8 cellular contexts compared by ENCODE assay signal in genomic region chr12:12505544-12506501, GRCh38. TPM values are rescaled to one million over a fixed set of nuclear protein-coding genes. Genes with fewer than 3 reads are reported as not detected.
A peak's percentile ranks its signal among the peaks of the same experiment; 100 is the strongest.
DNase-seq lines count a peak whose midpoint lies in the region; ATAC-seq, FAIRE-seq and TF ChIP-seq lines count a peak whose summit lies in the region.

No MANE protein-coding gene starts in this region.

- H3K4me2 ChIP-seq in BLaER1 treated with 17β-estradiol and CSF1 and Interleukin-3, amounts not matched to agents 10 nM and 100 nM: peak overlapping the region; percentile 24 to 65 (median 51)

- DNase-seq in adrenal gland: peak in 5 of 7 donors; percentile 37 to 70 (median 65)
- no peak for DNase-seq in DMS53 treated with DMSO at 0.1 percent for 48 hours (lab: John Stamatoyannopoulos, UW; ENCODE audit: unreplicated experiment)
- no peak for DNase-seq in stimulated activated CD4-positive, alpha-beta T cell treated with anti-CD3 and anti-CD28 coated beads, Interleukin-12 subunit alpha, Interleukin-12 subunit beta, amount 100 ng/mL, for 4 hours

- peaks cover 0 to 6% (median 0%) of the 10 kb centered on the region in 11 experiments; a peak in 2 of 22 replicates for H4K20me1 ChIP-seq in BLaER1 treated with 17β-estradiol and CSF1 and Interleukin-3, amounts not matched to agents 10 nM and 100 nM

- 0 out of 22 replicates have a peak, but pooled peaks cover 0 to 3% (median 0%) of the 10 kb centered on the region in 11 experiments for H3K36me3 ChIP-seq in BLaER1 treated with 17β-estradiol and CSF1 and Interleukin-3, amounts not matched to agents 10 nM and 100 nM
- H3K36me3 ChIP-seq in adrenal gland (replicated peaks in 1 of 2) (no peaks in the 10 kb centered on the region), subcutaneous abdominal adipose tissue (ENCODE audit: control insufficient read depth in 5 of 5, insufficient read depth in 5 of 5, low read length in 5 of 5) (no peaks in the 10 kb centered on the region)

- 16 to 27% (median 22%) methylated on average over 11 of the region's 11 CpGs for WGBS in adrenal gland, 4 donors

- H3K27ac ChIP-seq in BLaER1 treated with 17β-estradiol and CSF1 and Interleukin-3, amounts not matched to agents 10 nM and 100 nM: peak overlapping the region in 4 of 11 experiments; percentile 7 to 37 (median 13); a peak in 6 of 22 replicates
- H3K27ac ChIP-seq in adrenal gland (peak overlapping the region; percentile 45 to 95 (median 81)), subcutaneous abdominal adipose tissue (ENCODE audit: low read depth, low read length) (peak overlapping the region; percentile 82)

- H3K9me3 ChIP-seq in BLaER1 treated with 17β-estradiol and CSF1 and Interleukin-3, amounts not matched to agents 10 nM and 100 nM (replicated peaks in 1 of 11): no peaks in the 10 kb centered on the region
- H3K9me3 ChIP-seq in adrenal gland (replicated peaks in 1 of 3) (no peaks in the 10 kb centered on the region), subcutaneous abdominal adipose tissue (ENCODE audit: control insufficient read depth in 5 of 5, low read length in 5 of 5) (no peaks in the 10 kb centered on the region)

- peak; percentile 85 for ATAC-seq in HG03159 (IDR thresholded peaks at IDR 0.05; ENCODE audit: unreplicated experiment)

- peak; percentile 33 for FAIRE-seq in islet of Langerhans (lab: Jason Lieb, UNC)

- H3K27me3 ChIP-seq in BLaER1 treated with 17β-estradiol and CSF1 and Interleukin-3, amounts not matched to agents 10 nM and 100 nM: no peaks in the 10 kb centered on the region
- H3K27me3 ChIP-seq in adrenal gland (no peaks in the 10 kb centered on the region), subcutaneous abdominal adipose tissue (ENCODE audit: control insufficient read depth in 5 of 5, insufficient read depth in 4 of 5, low read length in 5 of 5) (no peaks in the 10 kb centered on the region)

- intact Hi-C loops in adrenal gland (cut with DNase I): no loop called here

- H3K9ac ChIP-seq in BLaER1 treated with 17β-estradiol and CSF1 and Interleukin-3, amounts not matched to agents 10 nM and 100 nM: peak overlapping the region in 4 of 11 experiments; percentile 0 to 35 (median 19); a peak in 5 of 22 replicates
- H3K9ac ChIP-seq in subcutaneous abdominal adipose tissue (ENCODE audit: low read length in 5 of 5): peak overlapping the region; percentile 7 to 63 (median 33)

- peak; percentile 41 for TF ChIP-seq POLR2A in GM19099 (IDR thresholded peaks at IDR 0.05; ENCODE audit: extremely low read depth, insufficient read length, low read depth)
- peak; percentile 22 to 78 for TF ChIP-seq POLR2A in adrenal gland (IDR thresholded peaks at IDR 0.05)

- no peak for TF ChIP-seq CTCF in adrenal gland (IDR thresholded peaks at IDR 0.05)

- peaks cover 17 to 37% (median 24%) of the 10 kb centered on the region in 10 experiments for H3K4me1 ChIP-seq in BLaER1 treated with 17β-estradiol and CSF1 and Interleukin-3, amounts not matched to agents 10 nM and 100 nM
- H3K4me1 ChIP-seq in adrenal gland (replicated peaks in 1 of 2) (peaks cover 22 to 90% of the 10 kb centered on the region in 2 donors), subcutaneous abdominal adipose tissue (ENCODE audit: control insufficient read depth in 5 of 5, insufficient read depth in 5 of 5, low read length in 5 of 5) (peaks cover 4 to 35% (median 22%) of the 10 kb centered on the region in 5 donors)

- no peak overlapping the region for H3K4me3 ChIP-seq in BLaER1 treated with 17β-estradiol and CSF1 and Interleukin-3, amounts not matched to agents 10 nM and 100 nM
- H3K4me3 ChIP-seq in adrenal gland: peak overlapping the region in 1 of 4 donors; percentile 28
- peak overlapping the region in 4 of 5 donors; percentile 39 to 45 (median 42) for H3K4me3 ChIP-seq in subcutaneous abdominal adipose tissue (ENCODE audit: low read depth in 1 of 5, low read length in 5 of 5)

RNA-seq across cellular contexts. Expression of gene DUSP16, which starts 56.8 kb away (rescaled TPM):
- total RNA-seq in adrenal gland: 100 to 1,000 TPM in 5 of 8 donors, 10 to 100 TPM in 3; 36.4 to 374 (median 118) TPM
- 100 to 1,000 TPM in 1 of 3 donors, 10 to 100 TPM in 2; 24.5 to 108 (median 32.2) TPM for polyA plus RNA-seq in adrenal gland

Comparison
In these comparisons a context has a peak if more than half of its experiments do, and no peak if none do; other contexts are left out.
1. H3K4me3 ChIP-seq: peak in subcutaneous abdominal adipose tissue (4 of 5); none in BLaER1 treated with 17β-estradiol and CSF1 and Interleukin-3, amounts not matched to agents 10 nM and 100 nM (0 of 10).
2. DNase-seq: peak in adrenal gland (5 of 7); none in DMS53 treated with DMSO at 0.1 percent for 48 hours (single experiment) and stimulated activated CD4-positive, alpha-beta T cell treated with anti-CD3 and anti-CD28 coated beads, Interleukin-12 subunit alpha, Interleukin-12 subunit beta, amount 100 ng/mL, for 4 hours (single experiment).